8 cellular contexts compared by ENCODE assay signal in the genomic region with DNA sequence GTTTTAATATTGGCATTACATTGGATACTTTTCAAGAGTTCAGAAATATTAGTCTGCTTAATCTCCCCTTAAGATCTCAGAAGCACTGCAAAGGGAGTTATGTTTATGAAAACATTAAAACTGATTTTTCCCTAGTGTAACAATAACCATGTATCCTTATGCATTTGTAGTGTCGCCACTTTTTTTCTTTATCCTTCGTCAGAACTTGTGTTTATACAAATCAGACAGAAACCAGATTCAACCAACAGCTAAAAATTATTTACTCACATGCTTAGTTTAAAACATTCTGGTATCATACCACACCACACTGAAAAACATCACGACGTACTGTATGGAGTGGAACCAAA. TPM values are rescaled to one million over a fixed set of nuclear protein-coding genes. Genes with fewer than 3 reads are reported as not detected.
DNase-seq lines count a peak whose midpoint lies in the region; ATAC-seq and TF ChIP-seq lines count a peak whose summit lies in the region.

No MANE protein-coding gene starts in this region.

- H4K20me1 ChIP-seq in SU-DHL-6 (ENCODE audit: low read depth, low read length): peaks cover 2% of the 10 kb centered on the region; the same call in 1 of the 2 replicates

- intact Hi-C loops in sigmoid colon (cut with DNase I): loop anchor here (2.0 to 10.0 kb wide), 6 partner anchors 57 to 820 kb away; a partner anchor contains a TSS

- DNase-seq in fibroblast of mammary gland (ENCODE audit: low read depth): no peak
- DNase-seq in sigmoid colon: no peak
- no peak for DNase-seq in KBM-7
- DNase-seq in NCI-H524 (lab: John Stamatoyannopoulos, UW): no peak
- no peak for DNase-seq in cerebellum (ENCODE audit: low spot score)

- peak overlapping the region; percentile 91 for H3K4me3 ChIP-seq in GM12875 (ENCODE audit: low read depth, low read length)
- peak overlapping the region; percentile 68 for H3K4me3 ChIP-seq in SU-DHL-6 (ENCODE audit: insufficient read depth, low read length, poor library complexity, severe bottlenecking)
- peak overlapping the region; percentile 68 for H3K4me3 ChIP-seq in fibroblast of mammary gland (ENCODE audit: control insufficient read depth, low read depth, low read length)
- H3K4me3 ChIP-seq in sigmoid colon: peak overlapping the region; percentile 71 to 91 (median 88)

- ATAC-seq in GM19035 (IDR thresholded peaks at IDR 0.05; ENCODE audit: unreplicated experiment): no peak

- peak in 2 of 4 donors; percentile 34 to 84 for TF ChIP-seq EP300 in sigmoid colon (IDR thresholded peaks at IDR 0.05)

- H3K9me2 ChIP-seq in SU-DHL-6 (replicated peaks; ENCODE audit: insufficient read depth, low read length): no peaks in the 10 kb centered on the region

- H3K9me3 ChIP-seq in SU-DHL-6 (ENCODE audit: insufficient read depth, low read length): no peaks in the 10 kb centered on the region
- H3K9me3 ChIP-seq in sigmoid colon: no peaks in the 10 kb centered on the region

- H3K79me2 ChIP-seq in SU-DHL-6 (ENCODE audit: insufficient read depth, low read length): peaks cover 53% of the 10 kb centered on the region

- no peak for TF ChIP-seq POLR2A in sigmoid colon (IDR thresholded peaks at IDR 0.05)

- 0 out of 2 replicates have a peak overlapping the region, but pooled peaks have one; percentile 19 for H3K27ac ChIP-seq in SU-DHL-6 (ENCODE audit: low read depth, low read length)
- H3K27ac ChIP-seq in sigmoid colon: peak overlapping the region; percentile 94 to 99 (median 97)

- in situ Hi-C loops in KBM-7 (cut with MboI; ENCODE audit: low pct_unique_long_range_greater_than_20kb, low sequenced_read_pairs): no loop called here

- H3K27me3 ChIP-seq in SU-DHL-6 (ENCODE audit: low read length) (no peaks in the 10 kb centered on the region), sigmoid colon (no peaks in the 10 kb centered on the region)

- 9 to 25% methylated on average over 4 of the region's 4 CpGs for WGBS in sigmoid colon, 2 donors

- no peak overlapping the region for H2AFZ ChIP-seq in SU-DHL-6 (ENCODE audit: low read depth, low read length, severe bottlenecking)

- peak overlapping the region; percentile 82 for H3K9ac ChIP-seq in SU-DHL-6 (ENCODE audit: low read length)

- peak overlapping the region; percentile 89 for H3K4me2 ChIP-seq in SU-DHL-6 (ENCODE audit: low read depth, low read length, poor library complexity, severe bottlenecking)

- peaks cover 12% of the 10 kb centered on the region for H3F3A ChIP-seq in SU-DHL-6 (ENCODE audit: insufficient read depth)

- H3K36me3 ChIP-seq in SU-DHL-6 (ENCODE audit: low read length) (no peaks in the 10 kb centered on the region), sigmoid colon (no peaks in the 10 kb centered on the region)

- peaks cover 0 to 79% (median 67%) of the 10 kb centered on the region in 4 donors for H3K4me1 ChIP-seq in sigmoid colon

- TF ChIP-seq CTCF in GM12875 (IDR thresholded peaks at IDR 0.05; ENCODE audit: borderline replicate concordance, insufficient read depth, low read depth, low read length) (no peak), SU-DHL-6 (IDR thresholded peaks at IDR 0.05; ENCODE audit: insufficient read depth, low read length, poor library complexity, severe bottlenecking) (no peak), fibroblast of mammary gland (conservative IDR thresholded peaks at IDR 0.05; ENCODE audit: control insufficient read depth, insufficient read depth, low read depth, low read length) (no peak), sigmoid colon (IDR thresholded peaks at IDR 0.05) (no peak)

RNA-seq across cellular contexts. Expression of a gene that starts 1.3 kb away (rescaled TPM):
- total RNA-seq in sigmoid colon (100 to 1,000 TPM in 1 of 4 donors, 10 to 100 TPM in 3; 79.2 to 102 (median 82.7) TPM), cerebellum (30.7 TPM)
- polyA plus RNA-seq in sigmoid colon: 10 to 100 TPM in 2 of 3 donors, 1 to 10 TPM in 1; 7.9 to 18.6 (median 14.8) TPM
